Comparison of ENCODE assay signal across 10 cellular contexts in the genomic region with DNA sequence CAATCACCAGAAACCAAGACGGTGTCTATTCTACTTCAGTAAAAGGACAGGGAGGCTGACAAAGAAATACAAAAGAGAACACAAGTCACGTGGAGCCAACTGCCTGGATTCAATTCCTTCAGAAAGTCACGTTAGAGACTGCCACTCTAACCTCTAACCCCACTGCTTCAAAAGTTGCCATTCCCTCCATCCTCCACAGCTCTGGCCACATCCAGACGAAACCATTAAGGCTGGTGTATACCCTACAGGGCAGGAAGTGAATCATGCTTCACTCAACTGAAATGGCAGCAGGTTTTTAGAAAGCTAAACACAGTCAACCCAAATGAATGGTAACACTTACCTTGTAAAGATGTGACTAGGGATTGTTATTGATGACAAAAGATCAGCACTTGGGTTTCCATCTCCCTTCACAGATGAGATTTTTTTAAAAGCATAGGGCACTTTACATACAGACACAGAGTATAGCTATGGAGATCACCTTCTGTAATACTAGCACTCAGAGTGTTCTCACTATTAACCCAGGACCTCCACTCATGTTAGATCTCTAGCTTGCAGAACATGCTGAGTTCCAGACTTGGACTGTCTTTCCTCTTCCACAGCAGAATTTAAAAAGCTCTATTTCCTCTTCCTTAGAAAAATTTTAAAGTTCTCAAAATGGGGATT. TPM values are rescaled to one million over a fixed set of nuclear protein-coding genes. Genes with fewer than 3 reads are reported as not detected.
DNase-seq lines count a peak whose midpoint lies in the region; ATAC-seq, FAIRE-seq and TF ChIP-seq lines count a peak whose summit lies in the region.
"Had no signal": no experiment of that assay in that cellular context is flagged by ENCODE, and none has a peak within 500 bp of the region (broad histone marks: within the 10 kb centered on the region; RNA-seq: fewer than 3 reads in every experiment).

No MANE protein-coding gene starts in this region.

- H3K27me3 ChIP-seq in bronchial epithelial cell (ENCODE audit: control insufficient read depth, insufficient read depth, low read length) (no peaks in the 10 kb centered on the region), dorsolateral prefrontal cortex (no peaks in the 10 kb centered on the region)

- H3K9me3 ChIP-seq in A549: no peaks in the 10 kb centered on the region

- TF ChIP-seq EP300 in A549 (IDR thresholded peaks at IDR 0.05): no peak

- peak; percentile 59 for FAIRE-seq in A549 (lab: Jason Lieb, UNC)
- peak; percentile 36 for FAIRE-seq in bronchial epithelial cell (lab: Jason Lieb, UNC)
- FAIRE-seq: G401.6 had no signal

- peak overlapping the region; percentile 65 for H3K4me2 ChIP-seq in A549

- intact Hi-C loops in dorsolateral prefrontal cortex (cut with DNase I): no loop called here

- no peak for TF ChIP-seq CTCF in A549 (IDR thresholded peaks at IDR 0.05)
- no peak for TF ChIP-seq CTCF in bronchial epithelial cell (IDR thresholded peaks at IDR 0.05; ENCODE audit: insufficient read depth, low read length, severe bottlenecking)
- TF ChIP-seq CTCF in dorsolateral prefrontal cortex (IDR thresholded peaks at IDR 0.05 in 54 of 56, conservative IDR thresholded peaks at IDR 0.05 in 2 of 56; ENCODE audit: low read depth in 1 of 56, partially characterized antibody in 56 of 56): no peak

- no peak for TF ChIP-seq POLR2A in A549 (IDR thresholded peaks at IDR 0.05; ENCODE audit: low read length)

- H3K36me3 ChIP-seq in bronchial epithelial cell (ENCODE audit: control insufficient read depth, insufficient read depth, low read length): no peaks in the 10 kb centered on the region

- POLR2A ChIA-PET in A549 (lab: Yijun Ruan, JAX): interaction anchor here (1.3 to 1.4 kb wide), 2 partner anchors 22 to 32 kb away, joined by 3 read pairs; no protein-coding TSS in a partner anchor

- H3K4me1 ChIP-seq in A549: peaks cover 39% of the 10 kb centered on the region

- no peak overlapping the region for H3K4me3 ChIP-seq in A549
- H3K4me3 ChIP-seq in bronchial epithelial cell (ENCODE audit: low read depth, low read length): no peak overlapping the region
- no peak overlapping the region for H3K4me3 ChIP-seq in dorsolateral prefrontal cortex

- CTCF ChIA-PET in A549 (lab: Yijun Ruan, JAX): interaction anchor here (0.6 kb wide), 1 partner anchor 104 kb away, joined by 3 read pairs; no protein-coding TSS in a partner anchor

- 18% methylated on average over 4 of the region's 4 CpGs for WGBS in A549 (ENCODE audit: missing lambda C conversion rate)

- H3K27ac ChIP-seq in A549: peak overlapping the region; percentile 63 to 83
- no peak overlapping the region for H3K27ac ChIP-seq in dorsolateral prefrontal cortex

- peak in 1 of 2 experiments; percentile 48 for DNase-seq in A549 (ENCODE audit: low read depth in 1 of 2, low spot score in 1 of 2)
- DNase-seq in NOMO-1 treated with dmso at 0.1 percent for 144 hours (lab: John Stamatoyannopoulos, UW; ENCODE audit: unreplicated experiment): peak; percentile 24
- peak; percentile 78 for DNase-seq in bronchial epithelial cell (ENCODE audit: low read depth)
- no peak for DNase-seq in dorsolateral prefrontal cortex
- DNase-seq in NCI-H345 treated with DMSO at 0.1 percent for 48 hours (lab: John Stamatoyannopoulos, UW; ENCODE audit: unreplicated experiment): no peak
- DNase-seq: SHP77 treated with DMSO at 0.1 percent for 48 hours had no signal

- ATAC-seq in A549 (peak; percentile 87 to 91), GM21717 (IDR thresholded peaks at IDR 0.05; ENCODE audit: unreplicated experiment) (peak; percentile 57), HG02970 (IDR thresholded peaks at IDR 0.05; ENCODE audit: low FRiP score, unreplicated experiment) (no peak), HG03432 (IDR thresholded peaks at IDR 0.05; ENCODE audit: unreplicated experiment) (no peak)

- TF ChIP-seq RAD21 in A549 (conservative IDR thresholded peaks at IDR 0.05 in 1 of 2, IDR thresholded peaks at IDR 0.05 in 1 of 2): no peak

TF ChIP-seq in A549, 52 proteins besides CTCF, POLR2A, EP300 and RAD21:
- TF ChIP-seq JUNB (IDR thresholded peaks at IDR 0.05) (no peak), FOSL2 (IDR thresholded peaks at IDR 0.05) (no peak), FOSL2 (CRISPR knock-in tag; IDR thresholded peaks at IDR 0.05) (no peak; the same call in 1 of the 2 replicates), HOXB5 (CRISPR knock-in tag; IDR thresholded peaks at IDR 0.05) (no peak), CHD4 (IDR thresholded peaks at IDR 0.05; ENCODE audit: borderline replicate concordance) (no peak), JUN (IDR thresholded peaks at IDR 0.05) (no peak), CHD2 (IDR thresholded peaks at IDR 0.05; ENCODE audit: low read length, partially characterized antibody) (no peak)
- TF ChIP-seq, protein P1, sequence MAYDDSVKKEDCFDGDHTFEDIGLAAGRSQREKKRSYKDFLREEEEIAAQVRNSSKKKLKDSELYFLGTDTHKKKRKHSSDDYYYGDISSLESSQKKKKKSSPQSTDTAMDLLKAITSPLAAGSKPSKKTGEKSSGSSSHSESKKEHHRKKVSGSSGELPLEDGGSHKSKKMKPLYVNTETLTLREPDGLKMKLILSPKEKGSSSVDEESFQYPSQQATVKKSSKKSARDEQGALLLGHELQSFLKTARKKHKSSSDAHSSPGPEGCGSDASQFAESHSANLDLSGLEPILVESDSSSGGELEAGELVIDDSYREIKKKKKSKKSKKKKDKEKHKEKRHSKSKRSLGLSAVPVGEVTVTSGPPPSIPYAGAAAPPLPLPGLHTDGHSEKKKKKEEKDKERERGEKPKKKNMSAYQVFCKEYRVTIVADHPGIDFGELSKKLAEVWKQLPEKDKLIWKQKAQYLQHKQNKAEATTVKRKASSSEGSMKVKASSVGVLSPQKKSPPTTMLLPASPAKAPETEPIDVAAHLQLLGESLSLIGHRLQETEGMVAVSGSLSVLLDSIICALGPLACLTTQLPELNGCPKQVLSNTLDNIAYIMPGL (CRISPR knock-in tag; IDR thresholded peaks at IDR 0.05; ENCODE audit: borderline replicate concordance): no peak
- TF ChIP-seq, protein P2, sequence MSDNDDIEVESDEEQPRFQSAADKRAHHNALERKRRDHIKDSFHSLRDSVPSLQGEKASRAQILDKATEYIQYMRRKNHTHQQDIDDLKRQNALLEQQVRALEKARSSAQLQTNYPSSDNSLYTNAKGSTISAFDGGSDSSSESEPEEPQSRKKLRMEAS (IDR thresholded peaks at IDR 0.05): peak; percentile 33; the same call in 1 of the 2 replicates
- TF ChIP-seq, protein P3, sequence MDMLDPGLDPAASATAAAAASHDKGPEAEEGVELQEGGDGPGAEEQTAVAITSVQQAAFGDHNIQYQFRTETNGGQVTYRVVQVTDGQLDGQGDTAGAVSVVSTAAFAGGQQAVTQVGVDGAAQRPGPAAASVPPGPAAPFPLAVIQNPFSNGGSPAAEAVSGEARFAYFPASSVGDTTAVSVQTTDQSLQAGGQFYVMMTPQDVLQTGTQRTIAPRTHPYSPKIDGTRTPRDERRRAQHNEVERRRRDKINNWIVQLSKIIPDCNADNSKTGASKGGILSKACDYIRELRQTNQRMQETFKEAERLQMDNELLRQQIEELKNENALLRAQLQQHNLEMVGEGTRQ (IDR thresholded peaks at IDR 0.05): peak; percentile 51
TF ChIP-seq in A549: peak in this region for 2.

RNA-seq across cellular contexts. Expression of a gene that starts 37.4 kb away (rescaled TPM):
- 18.1 and 22.2 TPM in 2 replicates for polyA plus RNA-seq in A549 (2011; rRNA removed)
- polyA plus RNA-seq in A549 (2012; cell fraction: cytosol; rRNA removed): 8.0 and 11.1 TPM in 2 replicates
- 9.0 and 9.3 TPM in 2 replicates for polyA plus RNA-seq in A549 (2012; cell fraction: nucleus; rRNA removed)
- polyA plus RNA-seq in A549 (2017; fragmentation: RNase III; extraction: RNeasy Plus Mini Kit Qiagen cat#74134 plus additional on column Dnase treatment): 7.3 to 9.1 TPM (median 9.0 TPM) in 3 replicates
- 38.5 and 44.5 TPM in 2 replicates for polyA minus RNA-seq in A549 (2011; rRNA and poly(A)+ RNA removed)
- 0.79 and 3.3 TPM in 2 replicates for total RNA-seq in bronchial epithelial cell
- 1 to 10 TPM; 2.5 to 9.3 (median 4.8) TPM for total RNA-seq in dorsolateral prefrontal cortex

Comparison
In these comparisons a context has a peak if more than half of its experiments do, and no peak if none do; other contexts are left out.
1. ATAC-seq: peak in A549 (2 of 2) and GM21717 (single experiment); none in HG02970 (single experiment) and HG03432 (single experiment).
2. DNase-seq: peak in NOMO-1 treated with dmso at 0.1 percent for 144 hours (single experiment) and bronchial epithelial cell (single experiment); none in dorsolateral prefrontal cortex (0 of 10) and NCI-H345 treated with DMSO at 0.1 percent for 48 hours (single experiment).
3. H3K27ac ChIP-seq: peak in A549 (2 of 2); none in dorsolateral prefrontal cortex (0 of 59).